In the genomic region with DNA sequence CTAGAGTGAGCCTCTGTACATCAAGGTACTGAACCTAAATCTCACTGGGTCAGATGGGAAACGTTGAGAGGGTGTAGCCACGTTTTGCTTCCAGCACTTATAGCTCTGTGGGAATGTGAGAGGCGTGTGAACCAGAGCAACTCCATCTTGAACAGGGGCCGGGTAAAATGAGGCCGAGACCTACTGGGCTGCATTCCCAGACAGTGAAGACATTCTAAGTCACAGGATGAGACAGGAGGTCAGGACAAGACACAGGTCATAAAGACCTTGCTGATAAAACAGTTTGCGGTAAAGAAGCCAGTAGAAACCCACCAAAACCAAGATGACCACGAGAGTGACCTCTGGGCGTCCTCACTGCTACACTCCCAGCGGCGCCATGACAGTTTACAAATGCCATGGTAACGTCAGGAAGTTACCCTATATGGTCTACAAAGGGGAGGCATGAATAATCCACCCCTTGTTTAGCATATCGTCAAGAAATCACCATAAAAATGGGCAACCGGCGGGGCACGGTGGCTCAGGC, we compare ENCODE assay signal across 18 cellular contexts.
A peak's percentile ranks its signal among the peaks of the same experiment; 100 is the strongest.
DNase-seq lines count a peak whose midpoint lies in the region; ATAC-seq, FAIRE-seq and TF ChIP-seq lines count a peak whose summit lies in the region.
"Had no signal": no experiment of that assay in that cellular context is flagged by ENCODE, and none has a peak within 500 bp of the region (broad histone marks: within the 10 kb centered on the region; RNA-seq: fewer than 3 reads in every experiment).

No MANE protein-coding gene starts in this region.

- H3K27me3 Mint-ChIP-seq in T-helper 2 cell treated with Interferon-gamma antibody and Interleukin-4, amounts not matched to agents 5 μg/mL and 100 μg/mL, for 36 hours (ENCODE audit: low read depth) = peaks cover 2% of the 10 kb centered on the region
- peaks cover 6 to 35% of the 10 kb centered on the region in 2 donors for H3K27me3 Mint-ChIP-seq in effector memory CD8-positive, alpha-beta T cell

- TF ChIP-seq EP300 in A549 (IDR thresholded peaks at IDR 0.05) = no peak
- no peak for TF ChIP-seq EP300 in Ishikawa (IDR thresholded peaks at IDR 0.05; ENCODE audit: borderline replicate concordance)

- H3K27ac ChIP-seq in A549 = peak overlapping the region in 1 of 2 experiments; percentile 56; a peak in 3 of 6 replicates
- no peak overlapping the region for H3K27ac ChIP-seq in brain microvascular endothelial cell
- H3K27ac ChIP-seq in iPS-20b (ENCODE audit: low read length) = peak overlapping the region; percentile 68
- H3K27ac ChIP-seq: 22Rv1, HL-60, KMS-11 had no signal

- no peak overlapping the region for H3K4me3 ChIP-seq in A549
- no peak overlapping the region for H3K4me3 ChIP-seq in brain microvascular endothelial cell (ENCODE audit: low read depth, low read length)
- H3K4me3 ChIP-seq in iPS-20b (ENCODE audit: low read length) = no peak overlapping the region
- H3K4me3 ChIP-seq: BLaER1 treated with 17β-estradiol and CSF1 and Interleukin-3, amounts not matched to agents 10 nM and 100 nM had no signal

- DNase-seq in A549 (ENCODE audit: low read depth in 1 of 2, low spot score in 1 of 2) (no peak), brain microvascular endothelial cell (peak; percentile 40), NCI-H2029 treated with DMSO at 0.1 percent for 48 hours (lab: John Stamatoyannopoulos, UW) (no peak), cerebellar cortex (ENCODE audit: low spot score) (no peak)
- no peak for DNase-seq in T-helper 2 cell treated with Interferon-gamma antibody and Interleukin-4, amounts not matched to agents 5 μg/mL and 100 μg/mL, for 36 hours (ENCODE audit: low spot score)
- DNase-seq in effector memory CD8-positive, alpha-beta T cell = no peak
- DNase-seq: DMS153, NCI-H1092, NCI-H1694, SHP77 had no signal

- peaks cover under 1% of the 10 kb centered on the region for H3K9me3 Mint-ChIP-seq in T-helper 2 cell treated with Interferon-gamma antibody and Interleukin-4, amounts not matched to agents 5 μg/mL and 100 μg/mL, for 36 hours
- no peaks in the 10 kb centered on the region for H3K9me3 Mint-ChIP-seq in effector memory CD8-positive, alpha-beta T cell

- H3K36me3 Mint-ChIP-seq in T-helper 2 cell treated with Interferon-gamma antibody and Interleukin-4, amounts not matched to agents 5 μg/mL and 100 μg/mL, for 36 hours (ENCODE audit: low read depth) = no peaks in the 10 kb centered on the region
- no peaks in the 10 kb centered on the region for H3K36me3 Mint-ChIP-seq in effector memory CD8-positive, alpha-beta T cell (ENCODE audit: insufficient read depth)

- CTCF ChIA-PET in A549 (lab: Yijun Ruan, JAX) = no interaction called here

- ATAC-seq in A549 = no peak
- no peak for ATAC-seq in effector memory CD8-positive, alpha-beta T cell (replicated peaks)
- ATAC-seq: Panc1 had no signal

- H3K9me3 ChIP-seq in A549 (no peaks in the 10 kb centered on the region), iPS-20b (ENCODE audit: insufficient read depth, low read depth, low read length) (no peaks in the 10 kb centered on the region)

- H3K4me1 Mint-ChIP-seq in T-helper 2 cell treated with Interferon-gamma antibody and Interleukin-4, amounts not matched to agents 5 μg/mL and 100 μg/mL, for 36 hours (ENCODE audit: low read depth) = peaks cover 4% of the 10 kb centered on the region
- H3K4me1 Mint-ChIP-seq in effector memory CD8-positive, alpha-beta T cell (ENCODE audit: low read depth in 2 of 2) = peaks cover under 1 to 3% of the 10 kb centered on the region in 2 donors

- H3K27me3 ChIP-seq in brain microvascular endothelial cell (replicated peaks) = no peaks in the 10 kb centered on the region
- no peaks in the 10 kb centered on the region for H3K27me3 ChIP-seq in iPS-20b (ENCODE audit: insufficient read depth, low read length)
- H3K27me3 ChIP-seq: BLaER1 treated with 17β-estradiol and CSF1 and Interleukin-3, amounts not matched to agents 10 nM and 100 nM had no signal

- 87% methylated on average over 15 of the region's 15 CpGs for WGBS in A549 (ENCODE audit: missing lambda C conversion rate)

- TF ChIP-seq RAD21 in A549 (conservative IDR thresholded peaks at IDR 0.05 in 1 of 2, IDR thresholded peaks at IDR 0.05 in 1 of 2) = no peak
- no peak for TF ChIP-seq RAD21 in Ishikawa (IDR thresholded peaks at IDR 0.05; ENCODE audit: low read depth)

- H3K4me2 ChIP-seq in A549 = no peak overlapping the region
- H3K4me2 ChIP-seq: KMS-11 had no signal

- in situ Hi-C loops in brain microvascular endothelial cell (cut with HindIII; ENCODE audit: low pct_ligation_motif_present, low sequenced_read_pairs) = no loop called here

- no peak overlapping the region for H3K27ac Mint-ChIP-seq in T-helper 2 cell treated with Interferon-gamma antibody and Interleukin-4, amounts not matched to agents 5 μg/mL and 100 μg/mL, for 36 hours
- peak overlapping the region in 1 of 2 donors; percentile 61 for H3K27ac Mint-ChIP-seq in effector memory CD8-positive, alpha-beta T cell

- no peak for FAIRE-seq in A549 (lab: Jason Lieb, UNC)
- FAIRE-seq: GM18507 had no signal

- POLR2A ChIA-PET in A549 (lab: Yijun Ruan, JAX) = no interaction called here

- TF ChIP-seq CTCF in A549 (IDR thresholded peaks at IDR 0.05) = no peak
- TF ChIP-seq CTCF in brain microvascular endothelial cell (IDR thresholded peaks at IDR 0.05; ENCODE audit: low read depth, low read length, missing control alignments) = no peak

- no peak overlapping the region for H3K4me3 Mint-ChIP-seq in T-helper 2 cell treated with Interferon-gamma antibody and Interleukin-4, amounts not matched to agents 5 μg/mL and 100 μg/mL, for 36 hours
- H3K4me3 Mint-ChIP-seq in effector memory CD8-positive, alpha-beta T cell = no peak overlapping the region

- H3K9ac ChIP-seq in iPS-20b (ENCODE audit: low read depth, low read length) = peak overlapping the region; percentile 66; the same call in 1 of the 2 replicates
- H3K9ac ChIP-seq: KMS-11 had no signal

- H3K4me1 ChIP-seq in A549 (peaks cover 46% of the 10 kb centered on the region), iPS-20b (ENCODE audit: insufficient read depth, low read length) (peaks cover 10% of the 10 kb centered on the region; the same call in 1 of the 2 replicates)

- TF ChIP-seq POLR2A in A549 (IDR thresholded peaks at IDR 0.05; ENCODE audit: low read length) = no peak

- H3K36me3 ChIP-seq in brain microvascular endothelial cell (replicated peaks) (no peaks in the 10 kb centered on the region), iPS-20b (ENCODE audit: insufficient read depth, low read depth, low read length) (no peaks in the 10 kb centered on the region)
- H3K36me3 ChIP-seq: BLaER1 treated with 17β-estradiol and CSF1 and Interleukin-3, amounts not matched to agents 10 nM and 100 nM had no signal

TF ChIP-seq in A549, 52 proteins besides CTCF, POLR2A, EP300 and RAD21 (continues in another document):
- TF ChIP-seq ZSCAN20 (CRISPR knock-in tag; IDR thresholded peaks at IDR 0.05) (peak; percentile 84), HEYL (CRISPR knock-in tag; IDR thresholded peaks at IDR 0.05) (peak; percentile 73; the same call in 1 of the 2 replicates), CBX2 (IDR thresholded peaks at IDR 0.05; ENCODE audit: borderline replicate concordance, low read depth) (no peak), HOXB13 (CRISPR knock-in tag; IDR thresholded peaks at IDR 0.05; ENCODE audit: low read depth) (peak; percentile 22; the same call in 1 of the 2 replicates), POLR2AphosphoS2 (conservative IDR thresholded peaks at IDR 0.05; ENCODE audit: low read length) (no peak)
- TF ChIP-seq, protein P1, sequence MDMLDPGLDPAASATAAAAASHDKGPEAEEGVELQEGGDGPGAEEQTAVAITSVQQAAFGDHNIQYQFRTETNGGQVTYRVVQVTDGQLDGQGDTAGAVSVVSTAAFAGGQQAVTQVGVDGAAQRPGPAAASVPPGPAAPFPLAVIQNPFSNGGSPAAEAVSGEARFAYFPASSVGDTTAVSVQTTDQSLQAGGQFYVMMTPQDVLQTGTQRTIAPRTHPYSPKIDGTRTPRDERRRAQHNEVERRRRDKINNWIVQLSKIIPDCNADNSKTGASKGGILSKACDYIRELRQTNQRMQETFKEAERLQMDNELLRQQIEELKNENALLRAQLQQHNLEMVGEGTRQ (IDR thresholded peaks at IDR 0.05) = no peak
- TF ChIP-seq, protein P2, sequence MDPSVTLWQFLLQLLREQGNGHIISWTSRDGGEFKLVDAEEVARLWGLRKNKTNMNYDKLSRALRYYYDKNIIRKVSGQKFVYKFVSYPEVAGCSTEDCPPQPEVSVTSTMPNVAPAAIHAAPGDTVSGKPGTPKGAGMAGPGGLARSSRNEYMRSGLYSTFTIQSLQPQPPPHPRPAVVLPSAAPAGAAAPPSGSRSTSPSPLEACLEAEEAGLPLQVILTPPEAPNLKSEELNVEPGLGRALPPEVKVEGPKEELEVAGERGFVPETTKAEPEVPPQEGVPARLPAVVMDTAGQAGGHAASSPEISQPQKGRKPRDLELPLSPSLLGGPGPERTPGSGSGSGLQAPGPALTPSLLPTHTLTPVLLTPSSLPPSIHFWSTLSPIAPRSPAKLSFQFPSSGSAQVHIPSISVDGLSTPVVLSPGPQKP (IDR thresholded peaks at IDR 0.05; ENCODE audit: low read depth, low read length) = no peak

TF ChIP-seq in Ishikawa, 13 proteins besides CTCF, POLR2A, EP300 and RAD21:
- TF ChIP-seq YY1 (IDR thresholded peaks at IDR 0.05; ENCODE audit: low read depth) (0 out of 2 replicates have a peak, but pooled peaks have one; percentile 28), TAF1 (IDR thresholded peaks at IDR 0.05; ENCODE audit: low read depth) (no peak), TCF12 (IDR thresholded peaks at IDR 0.05; ENCODE audit: low read depth) (no peak), FOXM1 (IDR thresholded peaks at IDR 0.05; ENCODE audit: borderline replicate concordance, low read depth) (no peak)
